Comparison of ENCODE assay signal across 1 cellular context in the genomic region with DNA sequence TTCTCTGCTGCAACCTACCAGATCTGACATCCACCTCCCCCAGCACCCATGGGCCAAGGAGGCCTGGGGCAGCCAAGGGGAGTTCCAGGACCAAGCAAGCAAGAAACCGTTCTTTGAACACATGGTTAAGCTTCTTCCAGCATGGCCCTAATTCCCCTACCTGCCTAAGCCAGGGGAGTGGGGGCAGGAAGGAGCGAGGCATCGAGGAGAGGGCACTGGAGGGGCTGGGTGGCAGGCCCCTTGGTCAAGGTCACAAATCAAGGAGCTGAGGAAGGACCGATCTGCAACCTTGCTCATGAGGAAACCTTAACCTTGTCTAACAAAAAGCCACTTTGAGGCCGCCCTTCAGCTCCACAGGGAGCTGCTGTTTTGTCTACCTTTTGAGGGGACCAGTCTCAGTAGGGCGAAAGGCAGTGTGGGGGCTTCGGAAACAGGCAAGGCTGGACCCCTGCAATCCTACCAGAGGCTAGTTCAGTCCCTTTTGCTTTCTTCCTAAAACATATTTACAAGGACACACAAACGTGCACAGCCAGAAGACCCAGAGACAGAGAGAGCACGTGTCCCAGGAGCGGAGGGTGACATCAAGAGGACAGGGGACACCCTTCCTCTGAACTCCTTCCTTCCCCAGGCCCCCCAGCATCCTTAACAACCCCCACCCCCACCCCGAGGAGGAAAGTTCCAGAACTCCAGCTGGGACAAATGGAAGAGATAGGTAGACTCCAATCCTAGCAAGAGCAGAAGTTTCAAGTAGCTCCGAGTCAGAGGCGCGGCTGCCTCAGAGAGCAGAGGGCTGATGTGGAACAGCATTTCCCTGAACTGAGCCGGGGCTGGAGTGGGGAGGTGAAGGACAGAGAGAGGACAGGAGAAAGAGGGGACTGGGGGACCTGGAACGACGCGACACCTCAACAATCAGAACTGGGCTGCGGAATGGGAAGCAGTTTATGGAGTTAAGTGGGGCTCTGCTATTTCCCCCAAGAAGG.
TF ChIP-seq lines count a peak whose summit lies in the region.

No MANE protein-coding gene starts in this region.

TF ChIP-seq in K562, 482 proteins besides CTCF, POLR2A, EP300 and RAD21:
- TF ChIP-seq, protein P1, sequence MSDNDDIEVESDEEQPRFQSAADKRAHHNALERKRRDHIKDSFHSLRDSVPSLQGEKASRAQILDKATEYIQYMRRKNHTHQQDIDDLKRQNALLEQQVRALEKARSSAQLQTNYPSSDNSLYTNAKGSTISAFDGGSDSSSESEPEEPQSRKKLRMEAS (CRISPR knock-in tag; IDR thresholded peaks at IDR 0.05) = peak; percentile 27; the same call in 1 of the 2 replicates
- TF ChIP-seq CC2D1A (IDR thresholded peaks at IDR 0.05) (no peak), L3MBTL2 (IDR thresholded peaks at IDR 0.05) (peak; percentile 73), FOXJ2 (tag; IDR thresholded peaks at IDR 0.05) (no peak), JUNB (CRISPR knock-in tag; conservative IDR thresholded peaks at IDR 0.05) (no peak)
- TF ChIP-seq, protein P2, sequence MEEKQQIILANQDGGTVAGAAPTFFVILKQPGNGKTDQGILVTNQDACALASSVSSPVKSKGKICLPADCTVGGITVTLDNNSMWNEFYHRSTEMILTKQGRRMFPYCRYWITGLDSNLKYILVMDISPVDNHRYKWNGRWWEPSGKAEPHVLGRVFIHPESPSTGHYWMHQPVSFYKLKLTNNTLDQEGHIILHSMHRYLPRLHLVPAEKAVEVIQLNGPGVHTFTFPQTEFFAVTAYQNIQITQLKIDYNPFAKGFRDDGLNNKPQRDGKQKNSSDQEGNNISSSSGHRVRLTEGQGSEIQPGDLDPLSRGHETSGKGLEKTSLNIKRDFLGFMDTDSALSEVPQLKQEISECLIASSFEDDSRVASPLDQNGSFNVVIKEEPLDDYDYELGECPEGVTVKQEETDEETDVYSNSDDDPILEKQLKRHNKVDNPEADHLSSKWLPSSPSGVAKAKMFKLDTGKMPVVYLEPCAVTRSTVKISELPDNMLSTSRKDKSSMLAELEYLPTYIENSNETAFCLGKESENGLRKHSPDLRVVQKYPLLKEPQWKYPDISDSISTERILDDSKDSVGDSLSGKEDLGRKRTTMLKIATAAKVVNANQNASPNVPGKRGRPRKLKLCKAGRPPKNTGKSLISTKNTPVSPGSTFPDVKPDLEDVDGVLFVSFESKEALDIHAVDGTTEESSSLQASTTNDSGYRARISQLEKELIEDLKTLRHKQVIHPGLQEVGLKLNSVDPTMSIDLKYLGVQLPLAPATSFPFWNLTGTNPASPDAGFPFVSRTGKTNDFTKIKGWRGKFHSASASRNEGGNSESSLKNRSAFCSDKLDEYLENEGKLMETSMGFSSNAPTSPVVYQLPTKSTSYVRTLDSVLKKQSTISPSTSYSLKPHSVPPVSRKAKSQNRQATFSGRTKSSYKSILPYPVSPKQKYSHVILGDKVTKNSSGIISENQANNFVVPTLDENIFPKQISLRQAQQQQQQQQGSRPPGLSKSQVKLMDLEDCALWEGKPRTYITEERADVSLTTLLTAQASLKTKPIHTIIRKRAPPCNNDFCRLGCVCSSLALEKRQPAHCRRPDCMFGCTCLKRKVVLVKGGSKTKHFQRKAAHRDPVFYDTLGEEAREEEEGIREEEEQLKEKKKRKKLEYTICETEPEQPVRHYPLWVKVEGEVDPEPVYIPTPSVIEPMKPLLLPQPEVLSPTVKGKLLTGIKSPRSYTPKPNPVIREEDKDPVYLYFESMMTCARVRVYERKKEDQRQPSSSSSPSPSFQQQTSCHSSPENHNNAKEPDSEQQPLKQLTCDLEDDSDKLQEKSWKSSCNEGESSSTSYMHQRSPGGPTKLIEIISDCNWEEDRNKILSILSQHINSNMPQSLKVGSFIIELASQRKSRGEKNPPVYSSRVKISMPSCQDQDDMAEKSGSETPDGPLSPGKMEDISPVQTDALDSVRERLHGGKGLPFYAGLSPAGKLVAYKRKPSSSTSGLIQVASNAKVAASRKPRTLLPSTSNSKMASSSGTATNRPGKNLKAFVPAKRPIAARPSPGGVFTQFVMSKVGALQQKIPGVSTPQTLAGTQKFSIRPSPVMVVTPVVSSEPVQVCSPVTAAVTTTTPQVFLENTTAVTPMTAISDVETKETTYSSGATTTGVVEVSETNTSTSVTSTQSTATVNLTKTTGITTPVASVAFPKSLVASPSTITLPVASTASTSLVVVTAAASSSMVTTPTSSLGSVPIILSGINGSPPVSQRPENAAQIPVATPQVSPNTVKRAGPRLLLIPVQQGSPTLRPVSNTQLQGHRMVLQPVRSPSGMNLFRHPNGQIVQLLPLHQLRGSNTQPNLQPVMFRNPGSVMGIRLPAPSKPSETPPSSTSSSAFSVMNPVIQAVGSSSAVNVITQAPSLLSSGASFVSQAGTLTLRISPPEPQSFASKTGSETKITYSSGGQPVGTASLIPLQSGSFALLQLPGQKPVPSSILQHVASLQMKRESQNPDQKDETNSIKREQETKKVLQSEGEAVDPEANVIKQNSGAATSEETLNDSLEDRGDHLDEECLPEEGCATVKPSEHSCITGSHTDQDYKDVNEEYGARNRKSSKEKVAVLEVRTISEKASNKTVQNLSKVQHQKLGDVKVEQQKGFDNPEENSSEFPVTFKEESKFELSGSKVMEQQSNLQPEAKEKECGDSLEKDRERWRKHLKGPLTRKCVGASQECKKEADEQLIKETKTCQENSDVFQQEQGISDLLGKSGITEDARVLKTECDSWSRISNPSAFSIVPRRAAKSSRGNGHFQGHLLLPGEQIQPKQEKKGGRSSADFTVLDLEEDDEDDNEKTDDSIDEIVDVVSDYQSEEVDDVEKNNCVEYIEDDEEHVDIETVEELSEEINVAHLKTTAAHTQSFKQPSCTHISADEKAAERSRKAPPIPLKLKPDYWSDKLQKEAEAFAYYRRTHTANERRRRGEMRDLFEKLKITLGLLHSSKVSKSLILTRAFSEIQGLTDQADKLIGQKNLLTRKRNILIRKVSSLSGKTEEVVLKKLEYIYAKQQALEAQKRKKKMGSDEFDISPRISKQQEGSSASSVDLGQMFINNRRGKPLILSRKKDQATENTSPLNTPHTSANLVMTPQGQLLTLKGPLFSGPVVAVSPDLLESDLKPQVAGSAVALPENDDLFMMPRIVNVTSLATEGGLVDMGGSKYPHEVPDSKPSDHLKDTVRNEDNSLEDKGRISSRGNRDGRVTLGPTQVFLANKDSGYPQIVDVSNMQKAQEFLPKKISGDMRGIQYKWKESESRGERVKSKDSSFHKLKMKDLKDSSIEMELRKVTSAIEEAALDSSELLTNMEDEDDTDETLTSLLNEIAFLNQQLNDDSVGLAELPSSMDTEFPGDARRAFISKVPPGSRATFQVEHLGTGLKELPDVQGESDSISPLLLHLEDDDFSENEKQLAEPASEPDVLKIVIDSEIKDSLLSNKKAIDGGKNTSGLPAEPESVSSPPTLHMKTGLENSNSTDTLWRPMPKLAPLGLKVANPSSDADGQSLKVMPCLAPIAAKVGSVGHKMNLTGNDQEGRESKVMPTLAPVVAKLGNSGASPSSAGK (IDR thresholded peaks at IDR 0.05) = peak; percentile 51
